In the genomic region with DNA sequence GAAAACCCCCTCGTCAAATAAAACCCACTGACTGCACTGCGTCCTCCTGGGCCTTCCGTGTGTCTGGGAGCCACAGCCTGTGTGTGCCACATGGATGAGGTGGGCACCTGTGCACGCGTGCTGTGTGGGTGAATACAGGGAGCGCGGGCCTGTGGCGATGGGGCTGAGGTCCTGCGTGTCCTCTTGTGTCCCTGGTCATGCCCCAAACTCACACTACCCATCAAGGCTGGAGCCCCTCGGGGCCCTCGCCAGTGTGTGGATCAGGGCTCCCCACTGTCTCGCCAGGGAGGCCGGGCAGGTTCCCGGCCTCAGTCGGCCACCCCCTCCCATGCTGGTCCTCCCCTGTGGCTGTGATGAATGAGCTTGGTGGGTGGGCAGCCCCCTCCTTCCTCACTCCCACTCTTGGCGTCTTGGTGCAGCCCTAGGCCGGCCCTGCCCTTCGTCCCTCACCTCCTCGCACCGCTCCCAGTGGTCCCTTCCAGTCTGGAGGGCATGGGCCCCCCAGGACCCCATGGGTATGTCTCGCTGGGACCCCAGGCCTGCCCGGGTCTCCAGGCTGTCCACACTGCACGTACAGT, we compare ENCODE assay signal across 8 cellular contexts. TPM values are rescaled to one million over a fixed set of nuclear protein-coding genes. Genes with fewer than 3 reads are reported as not detected.
DNase-seq lines count a peak whose midpoint lies in the region; ATAC-seq and TF ChIP-seq lines count a peak whose summit lies in the region.

No MANE protein-coding gene starts in this region.

- H3K27me3 Mint-ChIP-seq in activated CD8-positive, alpha-beta T cell treated with anti-CD3 and anti-CD28 coated beads, Interleukin-2, amount 10 ng/mL, durations not matched to agents 7 days and 5 days (ENCODE audit: low read depth) = peaks cover 36% of the 10 kb centered on the region
- peaks cover 40% of the 10 kb centered on the region for H3K27me3 Mint-ChIP-seq in activated CD8-positive, alpha-beta T cell treated with anti-CD3 and anti-CD28 coated beads for 36 hours
- H3K27me3 Mint-ChIP-seq in activated T-helper 1 cell treated with anti-CD3 and anti-CD28 coated beads, Interleukin-12 subunit alpha, Interleukin-12 subunit beta, Interleukin-2, Interleukin-4 antibody, amounts not matched to agents 30 ng/mL and 10 ng/mL and 1 ng/mL, durations not matched to agents 14 hours and 24 hours and 36 hours (ENCODE audit: insufficient read depth) = peaks cover 34% of the 10 kb centered on the region
- peaks cover 3 to 11% (median 7%) of the 10 kb centered on the region in 3 donors for H3K27me3 Mint-ChIP-seq in immature natural killer cell (ENCODE audit: low read depth in 3 of 3)

- H3K9me3 ChIP-seq in subcutaneous abdominal adipose tissue (ENCODE audit: control insufficient read depth in 5 of 5, low read length in 5 of 5) = no peaks in the 10 kb centered on the region

- H3K9ac ChIP-seq in subcutaneous abdominal adipose tissue (ENCODE audit: low read length in 5 of 5) = peak overlapping the region in 3 of 5 donors; percentile 16 to 74 (median 53)

- peaks cover 6 to 83% (median 75%) of the 10 kb centered on the region in 5 donors for H3K4me1 ChIP-seq in subcutaneous abdominal adipose tissue (ENCODE audit: control insufficient read depth in 5 of 5, insufficient read depth in 5 of 5, low read length in 5 of 5)

- POLR2A ChIA-PET in activated CD8-positive, alpha-beta T cell treated with anti-CD3 and anti-CD28 coated beads, Interleukin-2, amount 10 ng/mL, durations not matched to agents 7 days and 5 days (lab: Charles Lee) = interaction anchor here (0.8 to 6.0 kb wide), 3 partner anchors 8 to 13 kb away, joined by 3 to 31 read pairs (median 11); a partner anchor contains a TSS
- POLR2A ChIA-PET in activated CD8-positive, alpha-beta T cell treated with anti-CD3 and anti-CD28 coated beads for 36 hours (lab: Charles Lee) = interaction anchor here (0.6 to 21.1 kb wide), 3 partner anchors 9 to 79 kb away, joined by 3 to 273 read pairs (median 81); a partner anchor contains a TSS

- DNase-seq in activated CD8-positive, alpha-beta T cell treated with anti-CD3 and anti-CD28 coated beads, Interleukin-2, amount 10 ng/mL, durations not matched to agents 7 days and 5 days = no peak
- no peak for DNase-seq in activated CD8-positive, alpha-beta T cell treated with anti-CD3 and anti-CD28 coated beads for 36 hours
- DNase-seq in activated T-helper 1 cell treated with anti-CD3 and anti-CD28 coated beads, Interleukin-12 subunit alpha, Interleukin-12 subunit beta, Interleukin-2, Interleukin-4 antibody, amounts not matched to agents 30 ng/mL and 10 ng/mL and 1 ng/mL, durations not matched to agents 14 hours and 24 hours and 36 hours (ENCODE audit: low spot score) = no peak
- DNase-seq in immature natural killer cell = no peak
- DNase-seq in HT-29 (ENCODE audit: low spot score) = no peak

- no peak overlapping the region for H3K27ac ChIP-seq in subcutaneous abdominal adipose tissue (ENCODE audit: low read depth, low read length)

- H3K36me3 ChIP-seq in subcutaneous abdominal adipose tissue (ENCODE audit: control insufficient read depth in 5 of 5, insufficient read depth in 5 of 5, low read length in 5 of 5) = peaks cover 0 to 11% (median 10%) of the 10 kb centered on the region in 5 donors

- H3K9me3 Mint-ChIP-seq in activated CD8-positive, alpha-beta T cell treated with anti-CD3 and anti-CD28 coated beads, Interleukin-2, amount 10 ng/mL, durations not matched to agents 7 days and 5 days (ENCODE audit: insufficient read depth) = no peaks in the 10 kb centered on the region
- no peaks in the 10 kb centered on the region for H3K9me3 Mint-ChIP-seq in activated CD8-positive, alpha-beta T cell treated with anti-CD3 and anti-CD28 coated beads for 36 hours
- H3K9me3 Mint-ChIP-seq in activated T-helper 1 cell treated with anti-CD3 and anti-CD28 coated beads, Interleukin-12 subunit alpha, Interleukin-12 subunit beta, Interleukin-2, Interleukin-4 antibody, amounts not matched to agents 30 ng/mL and 10 ng/mL and 1 ng/mL, durations not matched to agents 14 hours and 24 hours and 36 hours = no peaks in the 10 kb centered on the region
- H3K9me3 Mint-ChIP-seq in immature natural killer cell = no peaks in the 10 kb centered on the region

- peak overlapping the region; percentile 15 for H3K4me3 Mint-ChIP-seq in activated CD8-positive, alpha-beta T cell treated with anti-CD3 and anti-CD28 coated beads, Interleukin-2, amount 10 ng/mL, durations not matched to agents 7 days and 5 days
- no peak overlapping the region for H3K4me3 Mint-ChIP-seq in activated CD8-positive, alpha-beta T cell treated with anti-CD3 and anti-CD28 coated beads for 36 hours
- peak overlapping the region; percentile 9 for H3K4me3 Mint-ChIP-seq in activated T-helper 1 cell treated with anti-CD3 and anti-CD28 coated beads, Interleukin-12 subunit alpha, Interleukin-12 subunit beta, Interleukin-2, Interleukin-4 antibody, amounts not matched to agents 30 ng/mL and 10 ng/mL and 1 ng/mL, durations not matched to agents 14 hours and 24 hours and 36 hours
- H3K4me3 Mint-ChIP-seq in immature natural killer cell = peak overlapping the region; percentile 54 to 74 (median 62)

- no peak for TF ChIP-seq CTCF in activated CD8-positive, alpha-beta T cell treated with anti-CD3 and anti-CD28 coated beads for 36 hours (IDR thresholded peaks at IDR 0.05)

- H3K4me1 Mint-ChIP-seq in activated CD8-positive, alpha-beta T cell treated with anti-CD3 and anti-CD28 coated beads, Interleukin-2, amount 10 ng/mL, durations not matched to agents 7 days and 5 days (ENCODE audit: low read depth) = peaks cover 57% of the 10 kb centered on the region
- peaks cover 37% of the 10 kb centered on the region for H3K4me1 Mint-ChIP-seq in activated CD8-positive, alpha-beta T cell treated with anti-CD3 and anti-CD28 coated beads for 36 hours (ENCODE audit: low read depth)
- peaks cover 6% of the 10 kb centered on the region for H3K4me1 Mint-ChIP-seq in activated T-helper 1 cell treated with anti-CD3 and anti-CD28 coated beads, Interleukin-12 subunit alpha, Interleukin-12 subunit beta, Interleukin-2, Interleukin-4 antibody, amounts not matched to agents 30 ng/mL and 10 ng/mL and 1 ng/mL, durations not matched to agents 14 hours and 24 hours and 36 hours (ENCODE audit: low read depth)
- peaks cover 0 to 25% of the 10 kb centered on the region in 2 donors for H3K4me1 Mint-ChIP-seq in immature natural killer cell

- H3K4me3 ChIP-seq in subcutaneous abdominal adipose tissue (ENCODE audit: low read depth in 1 of 5, low read length in 5 of 5) = peak overlapping the region in 4 of 5 donors; percentile 36 to 73 (median 65)

- intact Hi-C loops in activated CD8-positive, alpha-beta T cell treated with anti-CD3 and anti-CD28 coated beads for 36 hours (cut with micrococcal nuclease) = no loop called here
- intact Hi-C loops in activated T-helper 1 cell treated with anti-CD3 and anti-CD28 coated beads, Interleukin-12 subunit alpha, Interleukin-12 subunit beta, Interleukin-2, Interleukin-4 antibody, amounts not matched to agents 30 ng/mL and 10 ng/mL and 1 ng/mL, durations not matched to agents 14 hours and 24 hours and 36 hours (cut with micrococcal nuclease) = loop anchor here (1.0 to 2.0 kb wide), 3 partner anchors 10 to 17 kb away; a partner anchor contains a TSS

- no peak for ATAC-seq in activated CD8-positive, alpha-beta T cell treated with anti-CD3 and anti-CD28 coated beads, Interleukin-2, amount 10 ng/mL, durations not matched to agents 7 days and 5 days
- ATAC-seq in activated CD8-positive, alpha-beta T cell treated with anti-CD3 and anti-CD28 coated beads for 36 hours = no peak
- no peak for ATAC-seq in GM18858 (IDR thresholded peaks at IDR 0.05; ENCODE audit: unreplicated experiment)
- ATAC-seq in HG02798 (IDR thresholded peaks at IDR 0.05; ENCODE audit: poor library complexity, unreplicated experiment) = no peak

- H3K27ac Mint-ChIP-seq in activated CD8-positive, alpha-beta T cell treated with anti-CD3 and anti-CD28 coated beads, Interleukin-2, amount 10 ng/mL, durations not matched to agents 7 days and 5 days = no peak overlapping the region
- no peak overlapping the region for H3K27ac Mint-ChIP-seq in activated CD8-positive, alpha-beta T cell treated with anti-CD3 and anti-CD28 coated beads for 36 hours
- no peak overlapping the region for H3K27ac Mint-ChIP-seq in activated T-helper 1 cell treated with anti-CD3 and anti-CD28 coated beads, Interleukin-12 subunit alpha, Interleukin-12 subunit beta, Interleukin-2, Interleukin-4 antibody, amounts not matched to agents 30 ng/mL and 10 ng/mL and 1 ng/mL, durations not matched to agents 14 hours and 24 hours and 36 hours
- no peak overlapping the region for H3K27ac Mint-ChIP-seq in immature natural killer cell

- H3K27me3 ChIP-seq in subcutaneous abdominal adipose tissue (ENCODE audit: control insufficient read depth in 5 of 5, insufficient read depth in 4 of 5, low read length in 5 of 5) = no peaks in the 10 kb centered on the region

- CTCF ChIA-PET in activated CD8-positive, alpha-beta T cell treated with anti-CD3 and anti-CD28 coated beads, Interleukin-2, amount 10 ng/mL, durations not matched to agents 7 days and 5 days (lab: Charles Lee) = interaction anchor here (0.8 to 2.3 kb wide), 6 partner anchors 9 to 23 kb away, joined by 3 to 9 read pairs (median 4); a partner anchor contains a TSS
- CTCF ChIA-PET in activated CD8-positive, alpha-beta T cell treated with anti-CD3 and anti-CD28 coated beads for 36 hours (lab: Charles Lee) = interaction anchor here (1.2 to 2.4 kb wide), 2 partner anchors 12 to 106 kb away, joined by 3 to 11 read pairs; a partner anchor contains a TSS

- peaks cover 2% of the 10 kb centered on the region for H3K36me3 Mint-ChIP-seq in activated CD8-positive, alpha-beta T cell treated with anti-CD3 and anti-CD28 coated beads, Interleukin-2, amount 10 ng/mL, durations not matched to agents 7 days and 5 days (ENCODE audit: low read depth)
- no peaks in the 10 kb centered on the region for H3K36me3 Mint-ChIP-seq in activated CD8-positive, alpha-beta T cell treated with anti-CD3 and anti-CD28 coated beads for 36 hours (ENCODE audit: low read depth)
- peaks cover 2% of the 10 kb centered on the region for H3K36me3 Mint-ChIP-seq in activated T-helper 1 cell treated with anti-CD3 and anti-CD28 coated beads, Interleukin-12 subunit alpha, Interleukin-12 subunit beta, Interleukin-2, Interleukin-4 antibody, amounts not matched to agents 30 ng/mL and 10 ng/mL and 1 ng/mL, durations not matched to agents 14 hours and 24 hours and 36 hours (ENCODE audit: low read depth)
- no peaks in the 10 kb centered on the region for H3K36me3 Mint-ChIP-seq in immature natural killer cell

RNA-seq across cellular contexts. Expression of a gene that starts 0.7 kb away (rescaled TPM):
- 10 to 100 TPM; 27.0 to 29.7 TPM for total RNA-seq in activated CD8-positive, alpha-beta T cell treated with anti-CD3 and anti-CD28 coated beads, Interleukin-2, amount 10 ng/mL, durations not matched to agents 7 days and 5 days
- total RNA-seq in activated CD8-positive, alpha-beta T cell treated with anti-CD3 and anti-CD28 coated beads for 36 hours = 10 to 100 TPM; 45.9 to 46.5 TPM
- 80.6 and 82.3 TPM in 2 replicates for total RNA-seq in activated T-helper 1 cell treated with anti-CD3 and anti-CD28 coated beads, Interleukin-12 subunit alpha, Interleukin-12 subunit beta, Interleukin-2, Interleukin-4 antibody, amounts not matched to agents 30 ng/mL and 10 ng/mL and 1 ng/mL, durations not matched to agents 14 hours and 24 hours and 36 hours
- polyA plus RNA-seq in immature natural killer cell = 10 to 100 TPM; 19.7 to 25.7 (median 23.7) TPM
- 916 and 940 TPM in 2 replicates for total RNA-seq in HT-29 (2014; rRNA removed; shearing (Covaris generic))

RNA-seq across cellular contexts. Expression of a gene that starts 4.3 kb away (rescaled TPM):
- 10 to 100 TPM; 17.2 to 18.7 TPM for total RNA-seq in activated CD8-positive, alpha-beta T cell treated with anti-CD3 and anti-CD28 coated beads, Interleukin-2, amount 10 ng/mL, durations not matched to agents 7 days and 5 days
- 1 to 10 TPM; 2.1 to 2.4 TPM for total RNA-seq in activated CD8-positive, alpha-beta T cell treated with anti-CD3 and anti-CD28 coated beads for 36 hours
- 1.1 and 1.3 TPM in 2 replicates for total RNA-seq in activated T-helper 1 cell treated with anti-CD3 and anti-CD28 coated beads, Interleukin-12 subunit alpha, Interleukin-12 subunit beta, Interleukin-2, Interleukin-4 antibody, amounts not matched to agents 30 ng/mL and 10 ng/mL and 1 ng/mL, durations not matched to agents 14 hours and 24 hours and 36 hours
- 1 to 10 TPM in 1 of 3 donors, under 1 TPM in 1, not detected in 1; 0.74 to 2.2 TPM for polyA plus RNA-seq in immature natural killer cell
- 204 and 225 TPM in 2 replicates for total RNA-seq in HT-29 (2014; rRNA removed; shearing (Covaris generic))

RNA-seq across cellular contexts. Expression of a gene that starts 10.3 kb away (rescaled TPM):
- total RNA-seq in activated CD8-positive, alpha-beta T cell treated with anti-CD3 and anti-CD28 coated beads, Interleukin-2, amount 10 ng/mL, durations not matched to agents 7 days and 5 days = 100 to 1,000 TPM; 127 to 140 TPM
- total RNA-seq in activated CD8-positive, alpha-beta T cell treated with anti-CD3 and anti-CD28 coated beads for 36 hours = 10 to 100 TPM; 83.0 to 89.2 TPM
- 114 and 126 TPM in 2 replicates for total RNA-seq in activated T-helper 1 cell treated with anti-CD3 and anti-CD28 coated beads, Interleukin-12 subunit alpha, Interleukin-12 subunit beta, Interleukin-2, Interleukin-4 antibody, amounts not matched to agents 30 ng/mL and 10 ng/mL and 1 ng/mL, durations not matched to agents 14 hours and 24 hours and 36 hours
- 100 to 1,000 TPM; 139 to 200 (median 142) TPM for polyA plus RNA-seq in immature natural killer cell
- 1,254 and 1,310 TPM in 2 replicates for total RNA-seq in HT-29 (2014; rRNA removed; shearing (Covaris generic))

RNA-seq across cellular contexts. Expression of a gene that starts 10.6 kb away (rescaled TPM):
- 10 to 100 TPM; 20.0 to 21.7 TPM for total RNA-seq in activated CD8-positive, alpha-beta T cell treated with anti-CD3 and anti-CD28 coated beads, Interleukin-2, amount 10 ng/mL, durations not matched to agents 7 days and 5 days
- 10 to 100 TPM; 15.4 to 16.0 TPM for total RNA-seq in activated CD8-positive, alpha-beta T cell treated with anti-CD3 and anti-CD28 coated beads for 36 hours
- 12.8 and 13.9 TPM in 2 replicates for total RNA-seq in activated T-helper 1 cell treated with anti-CD3 and anti-CD28 coated beads, Interleukin-12 subunit alpha, Interleukin-12 subunit beta, Interleukin-2, Interleukin-4 antibody, amounts not matched to agents 30 ng/mL and 10 ng/mL and 1 ng/mL, durations not matched to agents 14 hours and 24 hours and 36 hours
- 10 to 100 TPM; 23.4 to 38.7 (median 37.2) TPM for polyA plus RNA-seq in immature natural killer cell
- 29.2 and 39.6 TPM in 2 replicates for total RNA-seq in HT-29 (2014; rRNA removed; shearing (Covaris generic))

RNA-seq across cellular contexts. Expression of a gene that starts 13.3 kb away (rescaled TPM):
- total RNA-seq in activated CD8-positive, alpha-beta T cell treated with anti-CD3 and anti-CD28 coated beads, Interleukin-2, amount 10 ng/mL, durations not matched to agents 7 days and 5 days = 10 to 100 TPM; 67.3 to 76.6 TPM
- 10 to 100 TPM; 29.7 to 32.0 TPM for total RNA-seq in activated CD8-positive, alpha-beta T cell treated with anti-CD3 and anti-CD28 coated beads for 36 hours
- 63.3 and 64.0 TPM in 2 replicates for total RNA-seq in activated T-helper 1 cell treated with anti-CD3 and anti-CD28 coated beads, Interleukin-12 subunit alpha, Interleukin-12 subunit beta, Interleukin-2, Interleukin-4 antibody, amounts not matched to agents 30 ng/mL and 10 ng/mL and 1 ng/mL, durations not matched to agents 14 hours and 24 hours and 36 hours
- polyA plus RNA-seq in immature natural killer cell = 10 to 100 TPM; 10.9 to 42.3 (median 23.4) TPM
- total RNA-seq in HT-29 (2014; rRNA removed; shearing (Covaris generic)) = 174 and 202 TPM in 2 replicates

Comparison
In these comparisons a context has a peak if more than half of its experiments do, and no peak if none do; other contexts are left out.
1. RNA of a gene that starts 0.7 kb away (total RNA-seq): 916 to 940 TPM in HT-29; 80.6 to 82.3 TPM in activated T-helper 1 cell treated with anti-CD3 and anti-CD28 coated beads, Interleukin-12 subunit alpha, Interleukin-12 subunit beta, Interleukin-2, Interleukin-4 antibody, amounts not matched to agents 30 ng/mL and 10 ng/mL and 1 ng/mL, durations not matched to agents 14 hours and 24 hours and 36 hours, 45.9 to 46.5 TPM in activated CD8-positive, alpha-beta T cell treated with anti-CD3 and anti-CD28 coated beads for 36 hours and 27.0 to 29.7 TPM in activated CD8-positive, alpha-beta T cell treated with anti-CD3 and anti-CD28 coated beads, Interleukin-2, amount 10 ng/mL, durations not matched to agents 7 days and 5 days; every median in the first group is over 10 times any median in the second.
2. RNA of a gene that starts 4.3 kb away (total RNA-seq): 204 to 225 TPM in HT-29; 17.2 to 18.7 TPM in activated CD8-positive, alpha-beta T cell treated with anti-CD3 and anti-CD28 coated beads, Interleukin-2, amount 10 ng/mL, durations not matched to agents 7 days and 5 days, 2.1 to 2.4 TPM in activated CD8-positive, alpha-beta T cell treated with anti-CD3 and anti-CD28 coated beads for 36 hours and 1.1 to 1.3 TPM in activated T-helper 1 cell treated with anti-CD3 and anti-CD28 coated beads, Interleukin-12 subunit alpha, Interleukin-12 subunit beta, Interleukin-2, Interleukin-4 antibody, amounts not matched to agents 30 ng/mL and 10 ng/mL and 1 ng/mL, durations not matched to agents 14 hours and 24 hours and 36 hours; every median in the first group is over 10 times any median in the second.